In genomic region chr17:27315322-27315721, GRCh38 we compare ENCODE assay signal across 8 cellular contexts. TPM values are rescaled to one million over a fixed set of nuclear protein-coding genes. Genes with fewer than 3 reads are reported as not detected.
DNase-seq lines count a peak whose midpoint lies in the region; ATAC-seq lines count a peak whose summit lies in the region.

No MANE protein-coding gene starts in this region.

- peaks cover 3% of the 10 kb centered on the region for H3K9me3 ChIP-seq in trophoblast cell (ENCODE audit: insufficient read depth, low read depth, low read length)

- H4K12ac ChIP-seq in trophoblast cell (ENCODE audit: low read depth, low read length): no peak overlapping the region

- H2AK5ac ChIP-seq in trophoblast cell (ENCODE audit: low read length): no peak overlapping the region

- H3K4me3 ChIP-seq in trophoblast cell (ENCODE audit: low read depth, low read length): no peak overlapping the region

- no peak overlapping the region for H3K18ac ChIP-seq in trophoblast cell (ENCODE audit: low read length)

- no peak overlapping the region for H4K91ac ChIP-seq in trophoblast cell (ENCODE audit: low read depth, low read length)

- H3K9ac ChIP-seq in trophoblast cell (ENCODE audit: low read length): no peak overlapping the region

- no peaks in the 10 kb centered on the region for H3K27me3 ChIP-seq in trophoblast cell (ENCODE audit: insufficient read depth, low read length)

- no peak overlapping the region for H3K27ac ChIP-seq in trophoblast cell (ENCODE audit: low read depth, low read length)

- DNase-seq in DMS 273 (lab: John Stamatoyannopoulos, UW; ENCODE audit: unreplicated experiment) (peak; percentile 84), NCI-H446 treated with DMSO at 0.1 percent for 48 hours (lab: John Stamatoyannopoulos, UW) (peak; percentile 18), fibroblast of the conjunctiva (ENCODE audit: low read depth) (peak; percentile 77), trophoblast cell (peak; percentile 80 to 85), OCI-M2 (lab: John Stamatoyannopoulos, UW; ENCODE audit: unreplicated experiment) (no peak), germinal center (ENCODE audit: low spot score) (no peak)

- peaks cover 38 to 57% of the 10 kb centered on the region in 2 experiments for H3K36me3 ChIP-seq in trophoblast cell (ENCODE audit: control insufficient read depth in 1 of 2, insufficient read depth in 2 of 2, low read length in 2 of 2)

- no peak overlapping the region for H2BK5ac ChIP-seq in trophoblast cell (ENCODE audit: low read depth, low read length, poor library complexity)

- no peaks in the 10 kb centered on the region for H3K79me1 ChIP-seq in trophoblast cell (ENCODE audit: low read length)

- H2BK12ac ChIP-seq in trophoblast cell (ENCODE audit: low read length): no peak overlapping the region

- no peaks in the 10 kb centered on the region for H3K4me1 ChIP-seq in trophoblast cell (ENCODE audit: control insufficient read depth in 1 of 2, insufficient read depth in 2 of 2, low read length in 2 of 2)

- no peak for ATAC-seq in HG03457 (IDR thresholded peaks at IDR 0.05; ENCODE audit: unreplicated experiment)
- ATAC-seq in GM21737 (IDR thresholded peaks at IDR 0.05; ENCODE audit: unreplicated experiment): no peak

- WGBS in trophoblast cell (ENCODE audit: extremely low coverage, insufficient coverage, insufficient read length): no CpG with 5 or more reads among the region's 6 CpGs

- no peak overlapping the region for H3K23ac ChIP-seq in trophoblast cell (ENCODE audit: low read length)

- H3K79me2 ChIP-seq in trophoblast cell (ENCODE audit: control insufficient read depth, insufficient read depth, low read length, poor library complexity): no peaks in the 10 kb centered on the region

- H3K14ac ChIP-seq in trophoblast cell (ENCODE audit: low read length): no peak overlapping the region

- no peak overlapping the region for H2BK120ac ChIP-seq in trophoblast cell (ENCODE audit: insufficient read depth, low read length, poor library complexity)

- no peak overlapping the region for H3K4me2 ChIP-seq in trophoblast cell (ENCODE audit: low read length)

- no peak overlapping the region for H4K8ac ChIP-seq in trophoblast cell (ENCODE audit: low read depth, low read length)

- H2AFZ ChIP-seq in trophoblast cell (ENCODE audit: insufficient read depth, low read length, poor library complexity): no peak overlapping the region

- H3K4ac ChIP-seq in trophoblast cell (ENCODE audit: low read depth, low read length): no peak overlapping the region

RNA-seq across cellular contexts. Expression of gene WSB1, which starts 21.4 kb away (rescaled TPM):
- polyA plus RNA-seq in trophoblast cell (2013): 193 and 206 TPM in 2 replicates

Comparison
In these comparisons a context has a peak if more than half of its experiments do, and no peak if none do; other contexts are left out.
1. DNase-seq: peak in DMS 273 (single experiment), NCI-H446 treated with DMSO at 0.1 percent for 48 hours (single experiment), fibroblast of the conjunctiva (single experiment) and trophoblast cell (2 of 2); none in OCI-M2 (single experiment) and germinal center (single experiment).